Comparison of ENCODE assay signal across 29 cellular contexts in the genomic region with DNA sequence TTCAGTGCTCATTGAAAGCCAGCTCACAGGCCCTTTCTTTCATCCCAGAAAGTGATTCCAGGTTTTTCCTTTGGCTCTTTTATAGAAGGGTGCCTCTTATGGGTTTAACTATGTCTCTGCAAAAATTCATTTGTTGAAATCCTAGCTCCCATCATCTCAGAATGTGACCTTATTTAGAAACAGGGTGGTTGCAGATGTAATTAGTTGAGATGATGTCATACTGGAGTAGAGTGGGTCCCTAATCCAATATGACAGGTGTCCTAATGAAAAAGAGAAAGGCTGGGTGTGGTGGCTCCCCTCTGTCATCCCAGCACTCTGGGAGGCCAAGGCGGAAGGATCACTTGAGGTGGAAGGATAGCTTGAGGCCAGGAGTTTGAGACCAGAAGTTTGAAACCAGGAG.
"Had no signal": no experiment of that assay in that cellular context is flagged by ENCODE, and none has a peak within 500 bp of the region (broad histone marks: within the 10 kb centered on the region; RNA-seq: fewer than 3 reads in every experiment).

No MANE protein-coding gene starts in this region.

- DNase-seq: colonic mucosa; cortex of kidney; dermis blood vessel endothelial cell; dorsolateral prefrontal cortex; effector CD4-positive, alpha-beta T cell; effector CD8-positive, alpha-beta T cell; effector memory CD4-positive, alpha-beta T cell; effector memory CD8-positive, alpha-beta T cell; endodermal cell; erythroblast; esophagus squamous epithelium; foreskin fibroblast; foreskin keratinocyte; foreskin melanocyte; gastrocnemius medialis; glutamatergic neuron; head of caudate nucleus; heart left ventricle; heart right ventricle had no signal

- H3K36me3 ChIP-seq: colonic mucosa, esophagus muscularis mucosa, esophagus squamous epithelium, gastrocnemius medialis, gastroesophageal sphincter, heart left ventricle, heart right ventricle had no signal

- H3K27ac ChIP-seq: colonic mucosa, coronary artery, dorsolateral prefrontal cortex, epithelial cell of prostate, esophagus muscularis mucosa, esophagus squamous epithelium, foreskin keratinocyte, gastrocnemius medialis, gastroesophageal sphincter, heart left ventricle, heart right ventricle had no signal

- H3K27ac Mint-ChIP-seq: dendritic cell treated with granulocyte-macrophage colony-stimulating factor and Interleukin-4, amounts not matched to agents 40 ng/mL and 50 ng/mL, for 4 days; effector memory CD8-positive, alpha-beta T cell; endodermal cell had no signal

- H3K4me1 ChIP-seq: colonic mucosa, esophagus muscularis mucosa, esophagus squamous epithelium, foreskin keratinocyte, gastrocnemius medialis, gastroesophageal sphincter, heart left ventricle, heart right ventricle had no signal

- ATAC-seq: effector memory CD8-positive, alpha-beta T cell; esophagus mucosa; foreskin keratinocyte; gastrocnemius medialis; gastroesophageal sphincter; heart left ventricle; heart right ventricle had no signal

- H3K4me3 Mint-ChIP-seq: dendritic cell treated with granulocyte-macrophage colony-stimulating factor and Interleukin-4, amounts not matched to agents 40 ng/mL and 50 ng/mL, for 4 days; effector memory CD8-positive, alpha-beta T cell; endodermal cell had no signal

- H3K4me3 ChIP-seq: colonic mucosa, coronary artery, dorsolateral prefrontal cortex, esophagus muscularis mucosa, esophagus squamous epithelium, gastrocnemius medialis, gastroesophageal sphincter, heart left ventricle, heart right ventricle had no signal

- FAIRE-seq: colon, endometrium, endothelial cell of umbilical vein, frontal cortex had no signal

- H3K27me3 ChIP-seq: colonic mucosa, esophagus squamous epithelium, gastrocnemius medialis, gastroesophageal sphincter, heart left ventricle had no signal

- H3K9me3 ChIP-seq: colonic mucosa, esophagus muscularis mucosa, esophagus squamous epithelium, gastrocnemius medialis, gastroesophageal sphincter had no signal

- H3K9me3 Mint-ChIP-seq: dendritic cell treated with granulocyte-macrophage colony-stimulating factor and Interleukin-4, amounts not matched to agents 40 ng/mL and 50 ng/mL, for 4 days; effector memory CD8-positive, alpha-beta T cell had no signal
